ENCODE assay signal across 14 cellular contexts in the genomic region with DNA sequence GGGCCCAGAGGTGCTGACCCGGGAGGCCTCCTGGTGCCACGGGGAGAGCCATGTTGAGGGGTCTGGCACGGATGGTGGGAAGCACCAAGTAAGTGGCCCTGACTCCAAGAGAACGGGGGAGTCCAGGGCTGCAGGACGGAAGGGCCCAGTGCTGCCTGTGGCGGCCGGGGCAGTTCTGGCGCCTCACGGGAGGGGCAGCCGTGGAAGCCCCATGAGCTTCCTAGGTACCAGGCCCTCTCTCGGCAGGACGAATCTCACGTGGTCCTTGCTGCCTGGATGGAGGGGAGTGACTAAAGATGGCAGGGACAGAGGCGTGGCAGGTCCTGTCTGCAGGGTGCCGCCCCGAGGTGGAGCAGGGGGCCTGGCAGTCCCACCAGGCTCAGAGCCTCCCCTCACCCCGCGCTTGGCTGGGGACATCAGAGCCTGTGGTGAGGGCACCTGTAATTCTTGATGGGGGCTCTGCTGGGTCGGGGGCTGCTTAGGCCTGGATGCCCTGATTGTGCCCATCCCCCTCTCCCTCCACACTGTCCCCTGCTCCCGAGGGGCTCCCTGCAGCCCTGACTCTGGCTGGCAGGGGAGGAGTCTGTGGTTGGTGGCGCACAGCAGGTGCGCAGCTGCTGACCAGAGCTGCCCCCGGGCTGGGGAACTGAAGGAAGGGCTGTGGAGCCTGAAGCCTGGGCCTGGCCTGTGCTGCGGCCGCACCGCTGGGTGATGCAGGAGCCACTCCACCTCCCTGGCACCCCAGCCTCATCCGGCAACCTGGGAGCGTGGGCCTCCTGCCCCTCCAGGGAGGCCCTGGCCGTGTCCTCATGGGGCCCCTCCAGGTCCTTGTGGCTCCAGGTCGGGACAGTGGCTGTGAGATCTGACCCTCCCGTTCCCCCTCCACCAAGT. TPM values are rescaled to one million over a fixed set of nuclear protein-coding genes. Genes with fewer than 3 reads are reported as not detected.
DNase-seq lines count a peak whose midpoint lies in the region; ATAC-seq and TF ChIP-seq lines count a peak whose summit lies in the region.
"Had no signal": no experiment of that assay in that cellular context is flagged by ENCODE, and none has a peak within 500 bp of the region (broad histone marks: within the 10 kb centered on the region; RNA-seq: fewer than 3 reads in every experiment).

No MANE protein-coding gene starts in this region.

- peak overlapping the region; percentile 0 for H3K27ac ChIP-seq in endodermal cell (ENCODE audit: low read depth, low read length)
- H3K27ac ChIP-seq: thoracic aorta had no signal

- no peaks in the 10 kb centered on the region for H3K27me3 ChIP-seq in endodermal cell (ENCODE audit: control insufficient read depth, insufficient read depth, low read length, poor library complexity, severe bottlenecking)

- H3K36me3 Mint-ChIP-seq in endodermal cell (ENCODE audit: low read depth), result no peaks in the 10 kb centered on the region
- no peaks in the 10 kb centered on the region for H3K36me3 Mint-ChIP-seq in progenitor cell of endocrine pancreas (ENCODE audit: insufficient read depth)

- ATAC-seq in HG02642 (IDR thresholded peaks at IDR 0.05; ENCODE audit: poor library complexity, unreplicated experiment), result no peak

- 86 to 89% methylated on average over 6 to 30 of the region's 31 CpGs for WGBS in endodermal cell (ENCODE audit: insufficient coverage in 1 of 2, insufficient read length in 1 of 2), 2 experiments

- H3K27me3 Mint-ChIP-seq in endodermal cell (ENCODE audit: insufficient read depth) (no peaks in the 10 kb centered on the region), progenitor cell of endocrine pancreas (peaks cover 10% of the 10 kb centered on the region)

- TF ChIP-seq CTCF in endodermal cell (conservative IDR thresholded peaks at IDR 0.05), result no peak
- TF ChIP-seq CTCF in progenitor cell of endocrine pancreas (IDR thresholded peaks at IDR 0.05; ENCODE audit: unreplicated experiment), result no peak

- H3K4me3 ChIP-seq in endodermal cell (ENCODE audit: low read length), result no peak overlapping the region
- H3K4me3 ChIP-seq: lung, thoracic aorta had no signal

- H3K4me1 Mint-ChIP-seq in endodermal cell (no peaks in the 10 kb centered on the region), progenitor cell of endocrine pancreas (ENCODE audit: low read depth) (no peaks in the 10 kb centered on the region)

- no peaks in the 10 kb centered on the region for H3K9me3 ChIP-seq in endodermal cell (ENCODE audit: control insufficient read depth, low read length)
- H3K9me3 ChIP-seq: thoracic aorta had no signal

- peak; percentile 50 for DNase-seq in activated CD8-positive, alpha-beta memory T cell treated with anti-CD3 and anti-CD28 coated beads for 24 hours
- no peak for DNase-seq in activated CD8-positive, alpha-beta memory T cell treated with anti-CD3 and anti-CD28 coated beads, Interleukin-2, amount 50 U/mL, for 4 hours
- peak; percentile 26 for DNase-seq in NCI-H69 (lab: John Stamatoyannopoulos, UW)
- DNase-seq in endodermal cell, result peak; percentile 40
- DNase-seq in progenitor cell of endocrine pancreas (ENCODE audit: low spot score, unreplicated experiment), result peak; percentile 9
- DNase-seq in T-helper 9 cell, result no peak
- no peak for DNase-seq in iPS-NIHi11 (ENCODE audit: low spot score)
- DNase-seq: DMS 273 treated with DMSO at 0.1 percent for 48 hours, hippocampal formation, NCI-H1694, NCI-H524 treated with DMSO at 0.1 percent for 48 hours had no signal

- no peaks in the 10 kb centered on the region for H3K4me1 ChIP-seq in endodermal cell (ENCODE audit: control insufficient read depth, insufficient read depth, low read length)

- H3K27ac Mint-ChIP-seq in endodermal cell (no peak overlapping the region), progenitor cell of endocrine pancreas (no peak overlapping the region)

- H3K4me3 Mint-ChIP-seq in endodermal cell (no peak overlapping the region), progenitor cell of endocrine pancreas (ENCODE audit: low read depth) (no peak overlapping the region)

- H3K36me3 ChIP-seq in endodermal cell (ENCODE audit: control insufficient read depth, insufficient read depth, low read length), result no peaks in the 10 kb centered on the region
- H3K36me3 ChIP-seq: thoracic aorta had no signal

- H3K9me3 Mint-ChIP-seq in endodermal cell, result peaks cover 4% of the 10 kb centered on the region
- H3K9me3 Mint-ChIP-seq in progenitor cell of endocrine pancreas (ENCODE audit: low read depth), result no peaks in the 10 kb centered on the region

- H3K9ac ChIP-seq in endodermal cell (ENCODE audit: extremely low read depth, low read length, poor library complexity, severe bottlenecking), result no peak overlapping the region

RNA-seq across cellular contexts. Expression of gene POFUT2, which starts 31.4 kb away (rescaled TPM):
- 10 to 100 TPM; 49.0 to 73.3 TPM for total RNA-seq in endodermal cell
- polyA plus RNA-seq in endodermal cell (2013, experiment 1 of 2), result 55.1 TPM
- polyA plus RNA-seq in endodermal cell (2013, experiment 2 of 2), result 46.9 TPM
- 47.8 and 51.5 TPM in 2 replicates for total RNA-seq in progenitor cell of endocrine pancreas

Comparison
In these comparisons a context has a peak if more than half of its experiments do, and no peak if none do; other contexts are left out.
1. DNase-seq: peak in activated CD8-positive, alpha-beta memory T cell treated with anti-CD3 and anti-CD28 coated beads for 24 hours (single experiment), NCI-H69 (single experiment), endodermal cell (single experiment) and progenitor cell of endocrine pancreas (single experiment); none in activated CD8-positive, alpha-beta memory T cell treated with anti-CD3 and anti-CD28 coated beads, Interleukin-2, amount 50 U/mL, for 4 hours (single experiment), T-helper 9 cell (single experiment) and iPS-NIHi11 (single experiment).